Comparison of ENCODE assay signal across 2 cellular contexts in genomic region chr15:39887211-39887610, GRCh38.
A peak's percentile ranks its signal among the peaks of the same experiment; 100 is the strongest.
TF ChIP-seq lines count a peak whose summit lies in the region.

No MANE protein-coding gene starts in this region.

TF ChIP-seq in H1, 55 proteins besides CTCF, POLR2A, EP300 and RAD21 (continues in another document):
- no peak; the same call in 1 of the 2 replicates for TF ChIP-seq TAF1 (IDR thresholded peaks at IDR 0.05; ENCODE audit: low read depth, low read length)
- TF ChIP-seq CHD2 (IDR thresholded peaks at IDR 0.05; ENCODE audit: low read length), result peak; percentile 71; the same call in 1 of the 2 replicates
- no peak for TF ChIP-seq SIRT6 (IDR thresholded peaks at IDR 0.05; ENCODE audit: low read length)
- TF ChIP-seq ATF3 (IDR thresholded peaks at IDR 0.05; ENCODE audit: insufficient read depth, low read depth, low read length), result no peak
- 0 out of 2 replicates have a peak, but pooled peaks have one; percentile 52 for TF ChIP-seq JUN (IDR thresholded peaks at IDR 0.05; ENCODE audit: low read depth, low read length)
- TF ChIP-seq SUZ12 (IDR thresholded peaks at IDR 0.05; ENCODE audit: low read length), result no peak
- peak; percentile 83 for TF ChIP-seq MAFK (IDR thresholded peaks at IDR 0.05; ENCODE audit: low read depth, low read length)
- peak; percentile 100 for TF ChIP-seq TCF12 (IDR thresholded peaks at IDR 0.05; ENCODE audit: low read depth, low read length)
- TF ChIP-seq YY1 (IDR thresholded peaks at IDR 0.05; ENCODE audit: low read depth, low read length), result peak; percentile 47; the same call in 1 of the 2 replicates
- no peak for TF ChIP-seq PHF8 (conservative IDR thresholded peaks at IDR 0.05; ENCODE audit: low read depth, low read length)
- TF ChIP-seq CHD1 (IDR thresholded peaks at IDR 0.05; ENCODE audit: low read depth, low read length), result no peak
- TF ChIP-seq CBX8 (IDR thresholded peaks at IDR 0.05; ENCODE audit: borderline replicate concordance, low read depth, low read length), result no peak
- no peak for TF ChIP-seq CBX5 (IDR thresholded peaks at IDR 0.05; ENCODE audit: low read depth, low read length)
- no peak for TF ChIP-seq CEBPB (IDR thresholded peaks at IDR 0.05; ENCODE audit: low read depth, low read length)
- TF ChIP-seq CTBP2 (IDR thresholded peaks at IDR 0.05; ENCODE audit: borderline replicate concordance, insufficient read depth, insufficient read length, low read length), result no peak
- no peak; the same call in 1 of the 2 replicates for TF ChIP-seq SP4 (IDR thresholded peaks at IDR 0.05; ENCODE audit: low read length)
- no peak for TF ChIP-seq HDAC6 (IDR thresholded peaks at IDR 0.05; ENCODE audit: low read depth, low read length)
- no peak for TF ChIP-seq GTF2F1 (IDR thresholded peaks at IDR 0.05; ENCODE audit: borderline replicate concordance, low read depth, low read length)
- TF ChIP-seq NANOG (IDR thresholded peaks at IDR 0.05; ENCODE audit: insufficient read depth, low read depth, low read length, poor library complexity, severe bottlenecking), result peak; percentile 98
- TF ChIP-seq E2F6 (IDR thresholded peaks at IDR 0.05), result no peak
- TF ChIP-seq SP2 (IDR thresholded peaks at IDR 0.05; ENCODE audit: low read length), result no peak
- TF ChIP-seq SAP30 (IDR thresholded peaks at IDR 0.05; ENCODE audit: insufficient read depth, insufficient replicate concordance, low read length), result no peak
- peak; percentile 88 for TF ChIP-seq JUND (IDR thresholded peaks at IDR 0.05; ENCODE audit: low read length)
- 0 out of 2 replicates have a peak, but pooled peaks have one; percentile 29 for TF ChIP-seq POU5F1 (IDR thresholded peaks at IDR 0.05; ENCODE audit: low read depth, low read length)
- TF ChIP-seq, protein P1, sequence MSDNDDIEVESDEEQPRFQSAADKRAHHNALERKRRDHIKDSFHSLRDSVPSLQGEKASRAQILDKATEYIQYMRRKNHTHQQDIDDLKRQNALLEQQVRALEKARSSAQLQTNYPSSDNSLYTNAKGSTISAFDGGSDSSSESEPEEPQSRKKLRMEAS (IDR thresholded peaks at IDR 0.05), result no peak
- TF ChIP-seq RXRA (IDR thresholded peaks at IDR 0.05; ENCODE audit: insufficient read depth, low read depth, low read length), result no peak
- TF ChIP-seq ZNF274 (IDR thresholded peaks at IDR 0.05; ENCODE audit: borderline replicate concordance, extremely low read depth, low read length), result no peak
- TF ChIP-seq RBBP5 (IDR thresholded peaks at IDR 0.05; ENCODE audit: borderline replicate concordance, low read depth, low read length), result 0 out of 2 replicates have a peak, but pooled peaks have one; percentile 40
- no peak for TF ChIP-seq TAF7 (optimal IDR thresholded peaks at IDR 0.05; ENCODE audit: borderline replicate concordance, low read depth, low read length)
- no peak for TF ChIP-seq KDM4A (IDR thresholded peaks at IDR 0.05; ENCODE audit: low read depth, low read length, severe bottlenecking)
- no peak for TF ChIP-seq SIN3A (conservative IDR thresholded peaks at IDR 0.05 in 1 of 2, IDR thresholded peaks at IDR 0.05 in 1 of 2; ENCODE audit: low read depth in 1 of 2, low read length in 2 of 2)
- TF ChIP-seq, protein P2, sequence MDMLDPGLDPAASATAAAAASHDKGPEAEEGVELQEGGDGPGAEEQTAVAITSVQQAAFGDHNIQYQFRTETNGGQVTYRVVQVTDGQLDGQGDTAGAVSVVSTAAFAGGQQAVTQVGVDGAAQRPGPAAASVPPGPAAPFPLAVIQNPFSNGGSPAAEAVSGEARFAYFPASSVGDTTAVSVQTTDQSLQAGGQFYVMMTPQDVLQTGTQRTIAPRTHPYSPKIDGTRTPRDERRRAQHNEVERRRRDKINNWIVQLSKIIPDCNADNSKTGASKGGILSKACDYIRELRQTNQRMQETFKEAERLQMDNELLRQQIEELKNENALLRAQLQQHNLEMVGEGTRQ (IDR thresholded peaks at IDR 0.05; ENCODE audit: low read length), result no peak
- TF ChIP-seq TBP (IDR thresholded peaks at IDR 0.05; ENCODE audit: low read depth, low read length), result no peak
- TF ChIP-seq GABPA (IDR thresholded peaks at IDR 0.05; ENCODE audit: borderline replicate concordance, insufficient read depth, low read length), result no peak
- peak; percentile 37 to 80 for TF ChIP-seq BCL11A (IDR thresholded peaks at IDR 0.05; ENCODE audit: low read depth in 2 of 2, low read length in 2 of 2)

TF ChIP-seq in GM12891, 5 proteins besides CTCF, POLR2A, EP300 and RAD21:
- TF ChIP-seq PAX5 (IDR thresholded peaks at IDR 0.05; ENCODE audit: insufficient read depth, low read length, severe bottlenecking) (no peak), TAF1 (IDR thresholded peaks at IDR 0.05; ENCODE audit: low read depth, low read length) (no peak), POU2F2 (IDR thresholded peaks at IDR 0.05; ENCODE audit: low read depth, low read length) (no peak), POLR2AphosphoS5 (IDR thresholded peaks at IDR 0.05; ENCODE audit: low read depth, low read length) (no peak), SPI1 (IDR thresholded peaks at IDR 0.05; ENCODE audit: low read depth, low read length) (no peak)
